In genomic region chr4:8709050-8709728, GRCh38 we compare ENCODE assay signal across 29 cellular contexts.
DNase-seq lines count a peak whose midpoint lies in the region; ATAC-seq, FAIRE-seq and TF ChIP-seq lines count a peak whose summit lies in the region.
"Had no signal": no experiment of that assay in that cellular context is flagged by ENCODE, and none has a peak within 500 bp of the region (broad histone marks: within the 10 kb centered on the region; RNA-seq: fewer than 3 reads in every experiment).

No MANE protein-coding gene starts in this region.

- no peak overlapping the region for H3K4me3 ChIP-seq in right atrium auricular region
- H3K4me3 ChIP-seq in osteoblast (ENCODE audit: insufficient read depth, low read length): no peak overlapping the region
- H3K4me3 ChIP-seq: ascending aorta, SK-N-MC had no signal

- TF ChIP-seq CTCF in right atrium auricular region (IDR thresholded peaks at IDR 0.05): no peak
- TF ChIP-seq CTCF in osteoblast (IDR thresholded peaks at IDR 0.05; ENCODE audit: extremely low read depth, low read depth, low read length): no peak

- no peak overlapping the region for H3K4me2 ChIP-seq in osteoblast (ENCODE audit: insufficient read depth, low read length)

- H3K36me3 Mint-ChIP-seq in stimulated activated effector memory CD8-positive, alpha-beta T cell treated with anti-CD3 and anti-CD28 coated beads, Interleukin-12 subunit alpha, Interleukin-12 subunit beta, amount 100 ng/mL, for 72 hours: no peaks in the 10 kb centered on the region
- H3K36me3 Mint-ChIP-seq: immature natural killer cell; stimulated activated memory B cell treated with anti-CD40 and anti-IgM and Interleukin-4, amounts not matched to agents 10 μg/mL and 1 μg/mL and 100 μg/mL, for 72 hours had no signal

- H3K9me3 ChIP-seq in right atrium auricular region: peaks cover 0 to 24% of the 10 kb centered on the region in 2 donors
- H3K9me3 ChIP-seq in osteoblast (ENCODE audit: low read depth, low read length): no peaks in the 10 kb centered on the region
- H3K9me3 ChIP-seq: BE2C had no signal

- DNase-seq in Right ventricle myocardium inferior (ENCODE audit: missing footprints) (peak; percentile 33), right atrium auricular region (ENCODE audit: low spot score) (no peak), ecto neural progenitor cell (ENCODE audit: low spot score) (peak; percentile 39), osteoblast (ENCODE audit: insufficient read length, low spot score, missing footprints) (peak; percentile 55), ureter (ENCODE audit: low spot score) (peak; percentile 28), RCC 7860 (ENCODE audit: low spot score) (no peak)
- no peak for DNase-seq in stimulated activated effector memory CD8-positive, alpha-beta T cell treated with anti-CD3 and anti-CD28 coated beads, Interleukin-12 subunit alpha, Interleukin-12 subunit beta, amount 100 ng/mL, for 72 hours (ENCODE audit: low spot score in 2 of 2)
- DNase-seq: activated CD4-positive, alpha-beta memory T cell treated with anti-CD3 and anti-CD28 coated beads for 36 hours; activated T-cell treated with anti-CD3 and anti-CD28 coated beads for 4 hours; CD8-positive, alpha-beta memory T cell; DMS153; effector memory CD4-positive, alpha-beta T cell; erythroblast; immature natural killer cell; KBM-7; mesenchymal stem cell; NCI-H1092 treated with DMSO at 0.1 percent for 48 hours; NCI-H187 treated with DMSO at 0.1 percent for 48 hours; NCI-H2171 treated with DMSO at 0.1 percent for 48 hours; NCI-H510A had no signal

- H3K4me1 ChIP-seq in right atrium auricular region (no peaks in the 10 kb centered on the region), osteoblast (ENCODE audit: insufficient read depth, low read length) (no peaks in the 10 kb centered on the region)
- H3K4me1 ChIP-seq: ascending aorta had no signal

- H3K4me3 Mint-ChIP-seq in stimulated activated effector memory CD8-positive, alpha-beta T cell treated with anti-CD3 and anti-CD28 coated beads, Interleukin-12 subunit alpha, Interleukin-12 subunit beta, amount 100 ng/mL, for 72 hours: no peak overlapping the region
- H3K4me3 Mint-ChIP-seq: activated CD4-positive, alpha-beta memory T cell treated with anti-CD3 and anti-CD28 coated beads for 36 hours; CD8-positive, alpha-beta memory T cell; immature natural killer cell; stimulated activated memory B cell treated with anti-CD40 and anti-IgM and Interleukin-4, amounts not matched to agents 10 μg/mL and 1 μg/mL and 100 μg/mL, for 72 hours; T-helper 1 cell treated with Interleukin-12 subunit alpha and Interleukin-12 subunit beta and Interleukin-4 antibody, amounts not matched to agents 30 μg/mL and 1 μg/mL, for 36 hours had no signal

- H3K9me3 Mint-ChIP-seq in stimulated activated effector memory CD8-positive, alpha-beta T cell treated with anti-CD3 and anti-CD28 coated beads, Interleukin-12 subunit alpha, Interleukin-12 subunit beta, amount 100 ng/mL, for 72 hours: peaks cover 6% of the 10 kb centered on the region

- H4K20me1 ChIP-seq in osteoblast (ENCODE audit: insufficient read depth, low read length): no peaks in the 10 kb centered on the region

- H3K79me2 ChIP-seq in osteoblast (ENCODE audit: insufficient read depth, low read length): no peaks in the 10 kb centered on the region

- H3K36me3 ChIP-seq in right atrium auricular region (no peaks in the 10 kb centered on the region), osteoblast (ENCODE audit: insufficient read depth, low read length) (no peaks in the 10 kb centered on the region)
- H3K36me3 ChIP-seq: ascending aorta, BE2C had no signal

- ATAC-seq in Right ventricle myocardium inferior: no peak
- ATAC-seq in stimulated activated effector memory CD8-positive, alpha-beta T cell treated with anti-CD3 and anti-CD28 coated beads, Interleukin-12 subunit alpha, Interleukin-12 subunit beta, amount 100 ng/mL, for 72 hours: no peak
- ATAC-seq: stimulated activated memory B cell treated with anti-CD40 and anti-IgM and Interleukin-4, amounts not matched to agents 10 μg/mL and 1 μg/mL and 100 μg/mL, for 72 hours had no signal

- no peak overlapping the region for H2AFZ ChIP-seq in osteoblast (ENCODE audit: low read length)

- no peak for FAIRE-seq in RCC 7860 (lab: Jason Lieb, UNC)
- FAIRE-seq: colon, GM12892, TTC549, urothelium cell line had no signal

- intact Hi-C loops in Right ventricle myocardium inferior (cut with DNase I): no loop called here

- H3K27ac ChIP-seq in right atrium auricular region (no peak overlapping the region), osteoblast (ENCODE audit: low read depth, low read length) (no peak overlapping the region)
- H3K27ac ChIP-seq: ascending aorta, SK-N-MC had no signal

- no peak overlapping the region for H3K27ac Mint-ChIP-seq in stimulated activated effector memory CD8-positive, alpha-beta T cell treated with anti-CD3 and anti-CD28 coated beads, Interleukin-12 subunit alpha, Interleukin-12 subunit beta, amount 100 ng/mL, for 72 hours
- H3K27ac Mint-ChIP-seq: activated CD4-positive, alpha-beta memory T cell treated with anti-CD3 and anti-CD28 coated beads for 36 hours; CD8-positive, alpha-beta memory T cell; immature natural killer cell; stimulated activated memory B cell treated with anti-CD40 and anti-IgM and Interleukin-4, amounts not matched to agents 10 μg/mL and 1 μg/mL and 100 μg/mL, for 72 hours; T-helper 1 cell treated with Interleukin-12 subunit alpha and Interleukin-12 subunit beta and Interleukin-4 antibody, amounts not matched to agents 30 μg/mL and 1 μg/mL, for 36 hours had no signal

- H3K27me3 ChIP-seq in right atrium auricular region: no peaks in the 10 kb centered on the region
- H3K27me3 ChIP-seq in osteoblast (ENCODE audit: insufficient read depth, low read length): no peaks in the 10 kb centered on the region
- H3K27me3 ChIP-seq: ascending aorta, BE2C had no signal

- H3K4me1 Mint-ChIP-seq in stimulated activated effector memory CD8-positive, alpha-beta T cell treated with anti-CD3 and anti-CD28 coated beads, Interleukin-12 subunit alpha, Interleukin-12 subunit beta, amount 100 ng/mL, for 72 hours: no peaks in the 10 kb centered on the region
- H3K4me1 Mint-ChIP-seq: CD8-positive, alpha-beta memory T cell; immature natural killer cell; stimulated activated memory B cell treated with anti-CD40 and anti-IgM and Interleukin-4, amounts not matched to agents 10 μg/mL and 1 μg/mL and 100 μg/mL, for 72 hours had no signal

Comparison
In these comparisons a context has a peak if more than half of its experiments do, and no peak if none do; other contexts are left out.
1. DNase-seq: peak in Right ventricle myocardium inferior (single experiment), ecto neural progenitor cell (single experiment), osteoblast (single experiment) and ureter (single experiment); none in right atrium auricular region (single experiment), stimulated activated effector memory CD8-positive, alpha-beta T cell treated with anti-CD3 and anti-CD28 coated beads, Interleukin-12 subunit alpha, Interleukin-12 subunit beta, amount 100 ng/mL, for 72 hours (0 of 2) and RCC 7860 (single experiment).